Comparison of ENCODE assay signal across 8 cellular contexts in genomic region chr15:74540761-74541493, GRCh38. TPM values are rescaled to one million over a fixed set of nuclear protein-coding genes. Genes with fewer than 3 reads are reported as not detected.
DNase-seq lines count a peak whose midpoint lies in the region; ATAC-seq and TF ChIP-seq lines count a peak whose summit lies in the region.

Gene ARID3B (plus strand): TSS chr15:74541220. CDS start chr15:74543937, 2,717 bp downstream.

- H3K9me3 ChIP-seq in ascending aorta (no peaks in the 10 kb centered on the region), vagina (no peaks in the 10 kb centered on the region)

- H3K9me3 Mint-ChIP-seq in T-helper 2 cell treated with Interferon-gamma antibody and Interleukin-4, amounts not matched to agents 5 μg/mL and 100 μg/mL, for 36 hours, result no peaks in the 10 kb centered on the region

- no peaks in the 10 kb centered on the region for H3K36me3 ChIP-seq in ascending aorta
- H3K36me3 ChIP-seq in vagina, result no peaks in the 10 kb centered on the region

- peak; percentile 83 for ATAC-seq in GM18511 (IDR thresholded peaks at IDR 0.05; ENCODE audit: unreplicated experiment)
- peak; percentile 73 for ATAC-seq in HG02981 (IDR thresholded peaks at IDR 0.05; ENCODE audit: unreplicated experiment)

- peaks cover 30% of the 10 kb centered on the region for H3K36me3 Mint-ChIP-seq in T-helper 2 cell treated with Interferon-gamma antibody and Interleukin-4, amounts not matched to agents 5 μg/mL and 100 μg/mL, for 36 hours (ENCODE audit: low read depth)

- TF ChIP-seq CTCF in ascending aorta (IDR thresholded peaks at IDR 0.05), result no peak
- TF ChIP-seq CTCF in vagina (IDR thresholded peaks at IDR 0.05), result no peak

- H3K27ac ChIP-seq in ascending aorta (peak within 1 kb of the TSS; percentile 80 to 90), vagina (peak within 1 kb of the TSS; percentile 75)

- H3K27ac Mint-ChIP-seq in T-helper 2 cell treated with Interferon-gamma antibody and Interleukin-4, amounts not matched to agents 5 μg/mL and 100 μg/mL, for 36 hours, result peak within 1 kb of the TSS; percentile 99

- H3K27me3 ChIP-seq in ascending aorta (no peaks in the 10 kb centered on the region), vagina (no peaks in the 10 kb centered on the region)

- peaks cover 42% of the 10 kb centered on the region for H3K4me1 Mint-ChIP-seq in T-helper 2 cell treated with Interferon-gamma antibody and Interleukin-4, amounts not matched to agents 5 μg/mL and 100 μg/mL, for 36 hours (ENCODE audit: low read depth)

- DNase-seq in NCI-H2029 treated with DMSO at 0.1 percent for 48 hours (lab: John Stamatoyannopoulos, UW) (peak; percentile 67), ascending aorta (ENCODE audit: low spot score in 2 of 2) (peak; percentile 92 to 98), hepatic stellate cell (ENCODE audit: low spot score) (peak; percentile 95), putamen (ENCODE audit: low spot score) (peak; percentile 96), vagina (ENCODE audit: extremely low spot score in 2 of 2) (peak; percentile 97 to 98)
- DNase-seq in T-helper 2 cell treated with Interferon-gamma antibody and Interleukin-4, amounts not matched to agents 5 μg/mL and 100 μg/mL, for 36 hours (ENCODE audit: low spot score), result peak; percentile 94

- intact Hi-C loops in ascending aorta (cut with DNase I), result loop anchor here (1.0 to 5.0 kb wide), 9 partner anchors 30 to 416 kb away; partner anchors contain the start of genes CSK, EDC3, RPP25 and UBL7
- intact Hi-C loops in vagina (cut with DNase I), result no loop called here

- peak within 1 kb of the TSS; percentile 97 for H3K4me3 Mint-ChIP-seq in T-helper 2 cell treated with Interferon-gamma antibody and Interleukin-4, amounts not matched to agents 5 μg/mL and 100 μg/mL, for 36 hours

- H3K4me1 ChIP-seq in ascending aorta, result peaks cover 4 to 16% of the 10 kb centered on the region in 2 donors
- H3K4me1 ChIP-seq in vagina, result peaks cover 41% of the 10 kb centered on the region

- TF ChIP-seq POLR2A in vagina (IDR thresholded peaks at IDR 0.05), result peak in 1 of 2 donors; percentile 20

- no peaks in the 10 kb centered on the region for H3K27me3 Mint-ChIP-seq in T-helper 2 cell treated with Interferon-gamma antibody and Interleukin-4, amounts not matched to agents 5 μg/mL and 100 μg/mL, for 36 hours (ENCODE audit: low read depth)

- H3K4me3 ChIP-seq in ascending aorta (peak within 1 kb of the TSS; percentile 96 to 98), vagina (peak within 1 kb of the TSS; percentile 76 to 91)

RNA-seq across cellular contexts. Expression of gene ARID3B, which starts in this region (rescaled TPM):
- total RNA-seq in ascending aorta (13.3 TPM), vagina (15.2 TPM)

Comparison
In these comparisons a context has a peak if more than half of its experiments do, and no peak if none do; other contexts are left out.
1. Peak in every context shown above with its lines: DNase-seq, ATAC-seq, H3K4me3 ChIP-seq and H3K27ac ChIP-seq.